ENCODE assay signal across 15 cellular contexts in genomic region chr11:115408036-115408911, GRCh38.
DNase-seq lines count a peak whose midpoint lies in the region; ATAC-seq and TF ChIP-seq lines count a peak whose summit lies in the region.
"Had no signal": no experiment of that assay in that cellular context is flagged by ENCODE, and none has a peak within 500 bp of the region (broad histone marks: within the 10 kb centered on the region; RNA-seq: fewer than 3 reads in every experiment).

No MANE protein-coding gene starts in this region.

- no peak overlapping the region for H2AFZ ChIP-seq in neural progenitor cell (replicated peaks)

- no peaks in the 10 kb centered on the region for H3K36me3 ChIP-seq in neural progenitor cell
- H3K36me3 ChIP-seq: ascending aorta, sigmoid colon, thoracic aorta had no signal

- H3K4me1 ChIP-seq in foreskin keratinocyte (no peaks in the 10 kb centered on the region), neural progenitor cell (peaks cover 38% of the 10 kb centered on the region)

- no peak for TF ChIP-seq POLR2A in GM18505 (IDR thresholded peaks at IDR 0.05; ENCODE audit: borderline replicate concordance, extremely low read depth, insufficient read depth, insufficient read length)

- H3K4me3 ChIP-seq in AG04449 (ENCODE audit: low read depth, low read length) (no peak overlapping the region), neural progenitor cell (no peak overlapping the region)
- H3K4me3 ChIP-seq: ascending aorta, sigmoid colon, thoracic aorta had no signal

- H3K4me2 ChIP-seq in neural progenitor cell: no peak overlapping the region

- no peaks in the 10 kb centered on the region for H3K9me3 ChIP-seq in neural progenitor cell (ENCODE audit: low read depth)
- H3K9me3 ChIP-seq: ascending aorta, sigmoid colon, thoracic aorta had no signal

- peaks cover 63% of the 10 kb centered on the region for H3K79me2 ChIP-seq in neural progenitor cell (ENCODE audit: low read depth)

- POLR2A ChIA-PET in AG04449 (lab: Yijun Ruan, JAX): interaction anchor here (0.6 kb wide), 2 partner anchors 15 to 1295 kb away, joined by 3 to 6 read pairs; no protein-coding TSS in a partner anchor

- H4K20me1 ChIP-seq in neural progenitor cell (ENCODE audit: low read depth): peaks cover 21% of the 10 kb centered on the region

- no peak overlapping the region for H3K27ac ChIP-seq in foreskin keratinocyte
- H3K27ac ChIP-seq in neural progenitor cell: peak overlapping the region; percentile 13
- H3K27ac ChIP-seq: ascending aorta, thoracic aorta had no signal

- no peak overlapping the region for H3K9ac ChIP-seq in neural progenitor cell

- H3K4me3 Mint-ChIP-seq in neural progenitor cell: no peak overlapping the region
- H3K4me3 Mint-ChIP-seq: HFFc6, T-cell had no signal

- H3K27ac Mint-ChIP-seq in neural progenitor cell: no peak overlapping the region
- H3K27ac Mint-ChIP-seq: HFFc6, T-cell had no signal

- H3F3A ChIP-seq in neural progenitor cell (ENCODE audit: low read depth): peaks cover 25% of the 10 kb centered on the region

- peaks cover 27% of the 10 kb centered on the region for H3K4me1 Mint-ChIP-seq in neural progenitor cell
- H3K4me1 Mint-ChIP-seq: T-cell had no signal

- CTCF ChIA-PET in AG04449 (lab: Yijun Ruan, JAX): interaction anchor here (0.9 to 1.1 kb wide), 4 partner anchors 23 to 162 kb away, joined by 3 to 4 read pairs (median 3); no protein-coding TSS in a partner anchor

- TF ChIP-seq CTCF in AG04449 (IDR thresholded peaks at IDR 0.05; ENCODE audit: insufficient read depth, low read length, missing control alignments): no peak
- TF ChIP-seq CTCF in foreskin keratinocyte (conservative IDR thresholded peaks at IDR 0.05): no peak
- no peak for TF ChIP-seq CTCF in neural progenitor cell (IDR thresholded peaks at IDR 0.05)

- H3K27me3 ChIP-seq in foreskin keratinocyte (no peaks in the 10 kb centered on the region), neural progenitor cell (no peaks in the 10 kb centered on the region)
- H3K27me3 ChIP-seq: ascending aorta, sigmoid colon had no signal

- no peaks in the 10 kb centered on the region for H3K36me3 Mint-ChIP-seq in neural progenitor cell
- H3K36me3 Mint-ChIP-seq: T-cell had no signal

- DNase-seq in AG04449 (ENCODE audit: low read depth, low spot score): peak; percentile 9
- DNase-seq in M059J (ENCODE audit: low read depth): peak; percentile 34
- no peak for DNase-seq in foreskin keratinocyte
- DNase-seq in neural progenitor cell (ENCODE audit: low spot score): no peak
- no peak for DNase-seq in stimulated activated CD4-positive, alpha-beta T cell treated with anti-CD3 and anti-CD28 coated beads, Interleukin-12 subunit alpha, Interleukin-12 subunit beta, amount 100 ng/mL, for 4 hours
- DNase-seq in NCI-H524 treated with DMSO at 0.1 percent for 48 hours (lab: John Stamatoyannopoulos, UW): no peak
- DNase-seq: activated CD4-positive, alpha-beta T cell treated with anti-CD3 and anti-CD28 coated beads for 48 hours; HFFc6; NCI-H187 treated with DMSO at 0.1 percent for 48 hours; sigmoid colon; T-cell had no signal

- H3K9me3 Mint-ChIP-seq in neural progenitor cell: no peaks in the 10 kb centered on the region
- H3K9me3 Mint-ChIP-seq: T-cell had no signal

- H3K27me3 Mint-ChIP-seq in neural progenitor cell (ENCODE audit: insufficient read depth, low read depth): no peaks in the 10 kb centered on the region

- ATAC-seq in foreskin keratinocyte: peak; percentile 19
- no peak for ATAC-seq in GM18505 (IDR thresholded peaks at IDR 0.05; ENCODE audit: unreplicated experiment)
- no peak for ATAC-seq in HG03135 (IDR thresholded peaks at IDR 0.05; ENCODE audit: unreplicated experiment)
- ATAC-seq: T-cell had no signal

Comparison
In these comparisons a context has a peak if more than half of its experiments do, and no peak if none do; other contexts are left out.
1. DNase-seq: peak in AG04449 (single experiment) and M059J (single experiment); none in foreskin keratinocyte (0 of 2), neural progenitor cell (single experiment), stimulated activated CD4-positive, alpha-beta T cell treated with anti-CD3 and anti-CD28 coated beads, Interleukin-12 subunit alpha, Interleukin-12 subunit beta, amount 100 ng/mL, for 4 hours (single experiment) and NCI-H524 treated with DMSO at 0.1 percent for 48 hours (single experiment).